Comparison of ENCODE assay signal across 8 cellular contexts in genomic region chr3:147616998-147617619, GRCh38.
DNase-seq lines count a peak whose midpoint lies in the region; ATAC-seq, FAIRE-seq and TF ChIP-seq lines count a peak whose summit lies in the region.

No MANE protein-coding gene starts in this region.

- peak; percentile 94 for FAIRE-seq in islet of Langerhans (lab: Jason Lieb, UNC)

- TF ChIP-seq EP300 in Ishikawa (IDR thresholded peaks at IDR 0.05; ENCODE audit: borderline replicate concordance) = no peak

- peak; percentile 50 for TF ChIP-seq RAD21 in Ishikawa (IDR thresholded peaks at IDR 0.05; ENCODE audit: low read depth)

- ATAC-seq in HG03342 (IDR thresholded peaks at IDR 0.05; ENCODE audit: unreplicated experiment) = no peak

- DNase-seq in CD1c-positive myeloid dendritic cell (ENCODE audit: extremely low spot score) = peak; percentile 4
- DNase-seq in SKM-1 treated with dmso at 0.1 percent for 144 hours (lab: John Stamatoyannopoulos, UW; ENCODE audit: unreplicated experiment) = peak; percentile 43
- no peak for DNase-seq in activated gamma-delta T cell treated with Interleukin-2 at 50 U/mL for 16 hours
- no peak for DNase-seq in HuH-7.5 (ENCODE audit: low spot score)
- no peak for DNase-seq in UCSD-AML1 (lab: John Stamatoyannopoulos, UW; ENCODE audit: unreplicated experiment)

TF ChIP-seq in Ishikawa, 13 proteins besides CTCF, POLR2A, EP300 and RAD21:
- TF ChIP-seq CEBPB (IDR thresholded peaks at IDR 0.05) = no peak
- TF ChIP-seq NFIC (IDR thresholded peaks at IDR 0.05) = no peak
- no peak for TF ChIP-seq USF1 (IDR thresholded peaks at IDR 0.05)
- TF ChIP-seq FOXM1 (IDR thresholded peaks at IDR 0.05; ENCODE audit: borderline replicate concordance, low read depth) = no peak
- TF ChIP-seq MAX (IDR thresholded peaks at IDR 0.05) = no peak
- no peak for TF ChIP-seq TEAD4 (IDR thresholded peaks at IDR 0.05)
- TF ChIP-seq ZBTB7A (IDR thresholded peaks at IDR 0.05; ENCODE audit: low read depth) = no peak
- no peak for TF ChIP-seq EGR1 (IDR thresholded peaks at IDR 0.05)
- TF ChIP-seq TCF12 (IDR thresholded peaks at IDR 0.05; ENCODE audit: low read depth) = no peak
- TF ChIP-seq CREB1 (IDR thresholded peaks at IDR 0.05; ENCODE audit: low read depth) = no peak
- no peak for TF ChIP-seq REST (IDR thresholded peaks at IDR 0.05; ENCODE audit: low read depth)
- no peak for TF ChIP-seq TAF1 (IDR thresholded peaks at IDR 0.05; ENCODE audit: low read depth)

Comparison
In these comparisons a context has a peak if more than half of its experiments do, and no peak if none do; other contexts are left out.
1. DNase-seq: peak in CD1c-positive myeloid dendritic cell (single experiment) and SKM-1 treated with dmso at 0.1 percent for 144 hours (single experiment); none in activated gamma-delta T cell treated with Interleukin-2 at 50 U/mL for 16 hours (single experiment), HuH-7.5 (single experiment) and UCSD-AML1 (single experiment).